ENCODE assay signal across 8 cellular contexts in the genomic region with DNA sequence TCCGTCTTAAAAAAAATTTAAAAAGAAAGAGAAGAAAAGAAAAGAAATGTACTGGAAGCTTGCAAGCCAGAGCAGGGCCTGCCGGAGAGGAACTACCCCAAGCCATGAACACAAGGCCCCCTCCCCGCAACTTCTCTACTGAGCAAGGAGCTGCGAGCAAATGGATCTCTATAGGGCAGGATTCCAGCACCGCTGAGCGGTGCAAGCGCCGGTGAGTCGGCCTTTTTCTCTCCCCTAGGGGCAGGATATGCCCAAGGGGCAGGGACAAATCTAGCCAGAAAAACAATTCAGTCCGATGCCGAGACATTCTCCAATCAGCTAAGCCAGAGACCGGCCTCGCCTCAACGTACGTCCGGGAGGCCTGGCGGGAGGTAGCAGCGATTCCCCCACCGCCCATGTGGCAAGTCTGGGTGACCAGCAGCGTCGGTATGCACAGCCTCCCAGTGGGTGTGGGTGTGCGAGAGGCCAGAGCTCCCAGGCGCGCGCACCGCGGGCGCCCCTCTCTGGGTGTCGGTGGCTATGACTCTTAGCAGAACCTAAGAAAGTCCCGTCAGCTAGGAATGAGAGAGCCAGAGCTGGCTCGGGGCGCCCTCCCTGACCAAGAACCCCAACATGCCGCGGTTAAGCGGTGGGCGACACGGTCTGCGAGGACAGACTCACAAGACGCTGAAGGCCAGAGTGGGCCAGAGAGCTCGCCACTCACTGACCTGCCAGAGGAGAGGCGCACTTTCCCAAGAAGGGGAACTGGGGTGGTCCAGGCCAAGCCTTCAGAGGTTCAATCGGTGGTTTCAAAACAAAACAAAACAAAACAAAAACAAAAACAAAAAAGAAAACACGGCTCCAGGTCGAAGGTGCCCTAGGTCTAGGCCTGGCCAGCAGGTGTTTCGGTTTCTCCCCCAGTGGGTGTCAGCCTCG. TPM values are rescaled to one million over a fixed set of nuclear protein-coding genes. Genes with fewer than 3 reads are reported as not detected.
DNase-seq lines count a peak whose midpoint lies in the region; ATAC-seq and TF ChIP-seq lines count a peak whose summit lies in the region.

No MANE protein-coding gene starts in this region.

- peak overlapping the region; percentile 29 to 54 (median 35) for H3K4me3 ChIP-seq in tibial nerve

- no peaks in the 10 kb centered on the region for H3K9me3 ChIP-seq in tibial nerve

- no peak for TF ChIP-seq POLR2A in tibial nerve (IDR thresholded peaks at IDR 0.05)

- TF ChIP-seq CTCF in GM13976 (IDR thresholded peaks at IDR 0.05; ENCODE audit: borderline replicate concordance, control extremely low read depth, extremely low read depth, insufficient read depth, missing control alignments) (peak; percentile 76), tibial nerve (IDR thresholded peaks at IDR 0.05) (peak; percentile 47 to 78 (median 58))

- H3K27me3 ChIP-seq in tibial nerve = peaks cover 0 to 67% of the 10 kb centered on the region in 2 donors

- H3K36me3 ChIP-seq in tibial nerve = no peaks in the 10 kb centered on the region

- peaks cover 0 to 51% (median 14%) of the 10 kb centered on the region in 4 donors for H3K4me1 ChIP-seq in tibial nerve

- in situ Hi-C loops in GM13976 (cut with MboI; ENCODE audit: low sequenced_read_pairs, unreplicated experiment) = no loop called here

- H3K27ac ChIP-seq in tibial nerve = no peak overlapping the region

- peak; percentile 96 for DNase-seq in AG20443 (ENCODE audit: low spot score)
- DNase-seq in GM13976 (ENCODE audit: low spot score) = peak; percentile 82
- DNase-seq in HT1080 (ENCODE audit: low read depth) = peak; percentile 92
- peak; percentile 97 for DNase-seq in T1000 (lab: John Stamatoyannopoulos, UW)
- peak; percentile 84 for DNase-seq in mucosa of gallbladder (ENCODE audit: low spot score)
- peak; percentile 30 to 42 for DNase-seq in tibial nerve (ENCODE audit: low spot score in 2 of 2)

- no peak for TF ChIP-seq EP300 in tibial nerve (IDR thresholded peaks at IDR 0.05)

- 4% methylated on average over 37 to 40 of the region's 46 CpGs for WGBS in tibial nerve, 2 donors

- ATAC-seq in esophagus mucosa (peak; percentile 93), HG02870 (IDR thresholded peaks at IDR 0.05; ENCODE audit: unreplicated experiment) (no peak)

RNA-seq across cellular contexts. Expression of gene CSMD2, which starts 1.9 kb away (rescaled TPM):
- 2.1 and 2.3 TPM in 2 replicates for total RNA-seq in HT1080 (2014; rRNA removed; shearing (Covaris generic))
- 0.12 and 0.34 TPM in 2 replicates for polyA plus RNA-seq in HT1080 (2015; cell fraction: cytosol; rRNA removed)
- polyA plus RNA-seq in HT1080 (2015; cell fraction: nucleus; rRNA removed) = 0.19 and 0.56 TPM in 2 replicates
- 0.08 TPM for total RNA-seq in esophagus mucosa
- 6.5 TPM for total RNA-seq in mucosa of gallbladder
- total RNA-seq in tibial nerve = 1 to 10 TPM in 2 of 4 donors, under 1 TPM in 2; 0.60 to 2.5 (median 1.2) TPM

RNA-seq across cellular contexts. Expression of gene C1orf94, which starts 13.6 kb away (rescaled TPM):
- 0.37 TPM in 2 replicates for total RNA-seq in HT1080 (2014; rRNA removed; shearing (Covaris generic))
- polyA plus RNA-seq in HT1080 (2015; cell fraction: cytosol; rRNA removed) = 0.05 TPM in 1 of 2 replicates, not detected in the other
- polyA plus RNA-seq in HT1080 (2015; cell fraction: nucleus; rRNA removed) = not detected in 2 replicates
- total RNA-seq in esophagus mucosa (not detected), mucosa of gallbladder (not detected), tibial nerve (not detected)

Comparison
In these comparisons a context has a peak if more than half of its experiments do, and no peak if none do; other contexts are left out.
1. DNase-seq: peak in every context shown above with its lines; median percentile 97 in T1000; 96 in AG20443; 92 in HT1080; 84 in mucosa of gallbladder; 82 in GM13976; 36 in tibial nerve.